In genomic region chr2:240423788-240424191, GRCh38 we compare ENCODE assay signal across 1 cellular context.
TF ChIP-seq lines count a peak whose summit lies in the region.

No MANE protein-coding gene starts in this region.

TF ChIP-seq in GM23338, 12 proteins besides CTCF, POLR2A, EP300 and RAD21 (continued from another document):
- TF ChIP-seq, protein P1, sequence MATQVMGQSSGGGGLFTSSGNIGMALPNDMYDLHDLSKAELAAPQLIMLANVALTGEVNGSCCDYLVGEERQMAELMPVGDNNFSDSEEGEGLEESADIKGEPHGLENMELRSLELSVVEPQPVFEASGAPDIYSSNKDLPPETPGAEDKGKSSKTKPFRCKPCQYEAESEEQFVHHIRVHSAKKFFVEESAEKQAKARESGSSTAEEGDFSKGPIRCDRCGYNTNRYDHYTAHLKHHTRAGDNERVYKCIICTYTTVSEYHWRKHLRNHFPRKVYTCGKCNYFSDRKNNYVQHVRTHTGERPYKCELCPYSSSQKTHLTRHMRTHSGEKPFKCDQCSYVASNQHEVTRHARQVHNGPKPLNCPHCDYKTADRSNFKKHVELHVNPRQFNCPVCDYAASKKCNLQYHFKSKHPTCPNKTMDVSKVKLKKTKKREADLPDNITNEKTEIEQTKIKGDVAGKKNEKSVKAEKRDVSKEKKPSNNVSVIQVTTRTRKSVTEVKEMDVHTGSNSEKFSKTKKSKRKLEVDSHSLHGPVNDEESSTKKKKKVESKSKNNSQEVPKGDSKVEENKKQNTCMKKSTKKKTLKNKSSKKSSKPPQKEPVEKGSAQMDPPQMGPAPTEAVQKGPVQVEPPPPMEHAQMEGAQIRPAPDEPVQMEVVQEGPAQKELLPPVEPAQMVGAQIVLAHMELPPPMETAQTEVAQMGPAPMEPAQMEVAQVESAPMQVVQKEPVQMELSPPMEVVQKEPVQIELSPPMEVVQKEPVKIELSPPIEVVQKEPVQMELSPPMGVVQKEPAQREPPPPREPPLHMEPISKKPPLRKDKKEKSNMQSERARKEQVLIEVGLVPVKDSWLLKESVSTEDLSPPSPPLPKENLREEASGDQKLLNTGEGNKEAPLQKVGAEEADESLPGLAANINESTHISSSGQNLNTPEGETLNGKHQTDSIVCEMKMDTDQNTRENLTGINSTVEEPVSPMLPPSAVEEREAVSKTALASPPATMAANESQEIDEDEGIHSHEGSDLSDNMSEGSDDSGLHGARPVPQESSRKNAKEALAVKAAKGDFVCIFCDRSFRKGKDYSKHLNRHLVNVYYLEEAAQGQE (IDR thresholded peaks at IDR 0.05; ENCODE audit: unreplicated experiment) = no peak
- TF ChIP-seq ZNF462 (CRISPR knock-in tag; IDR thresholded peaks at IDR 0.05) = no peak
